In genomic region chr9:123929177-123929869, GRCh38 we compare ENCODE assay signal across 8 cellular contexts. TPM values are rescaled to one million over a fixed set of nuclear protein-coding genes. Genes with fewer than 3 reads are reported as not detected.
DNase-seq lines count a peak whose midpoint lies in the region; ATAC-seq and TF ChIP-seq lines count a peak whose summit lies in the region.

No MANE protein-coding gene starts in this region.

- no peak for ATAC-seq in activated naive CD8-positive, alpha-beta T cell treated with anti-CD3 and anti-CD28 coated beads, Interleukin-2, amount 10 ng/mL, durations not matched to agents 7 days and 5 days (ENCODE audit: low read depth)

- intact Hi-C loops in spleen (cut with DNase I; ENCODE audit: low total_unique reads): no loop called here

- TF ChIP-seq POLR2A in spleen (IDR thresholded peaks at IDR 0.05): no peak

- 2 to 6% (median 3%) methylated on average over 27 to 50 of the region's 50 CpGs for WGBS in spleen, 5 donors

- POLR2A ChIA-PET in activated naive CD8-positive, alpha-beta T cell treated with anti-CD3 and anti-CD28 coated beads, Interleukin-2, amount 10 ng/mL, durations not matched to agents 7 days and 5 days (lab: Charles Lee): no interaction called here

- peaks cover 10% of the 10 kb centered on the region for H3K27me3 Mint-ChIP-seq in activated naive CD8-positive, alpha-beta T cell treated with anti-CD3 and anti-CD28 coated beads, Interleukin-2, amount 10 ng/mL, durations not matched to agents 7 days and 5 days

- H3K9ac ChIP-seq in iPS-20b (ENCODE audit: low read depth, low read length): peak overlapping the region; percentile 78; the same call in 1 of the 2 replicates

- H3K36me3 ChIP-seq in H7 (replicated peaks; ENCODE audit: control insufficient read depth, insufficient read depth, low read length) (no peaks in the 10 kb centered on the region), iPS-20b (ENCODE audit: insufficient read depth, low read depth, low read length) (no peaks in the 10 kb centered on the region), spleen (no peaks in the 10 kb centered on the region)

- H3K27ac Mint-ChIP-seq in activated naive CD8-positive, alpha-beta T cell treated with anti-CD3 and anti-CD28 coated beads, Interleukin-2, amount 10 ng/mL, durations not matched to agents 7 days and 5 days: peak overlapping the region; percentile 66

- 0 out of 2 replicates have a peak, but pooled peaks cover 2% of the 10 kb centered on the region for H3K27me3 ChIP-seq in H7 (ENCODE audit: control insufficient read depth, insufficient read depth, low read length)
- peaks cover 21% of the 10 kb centered on the region for H3K27me3 ChIP-seq in iPS-20b (ENCODE audit: insufficient read depth, low read length)
- H3K27me3 ChIP-seq in spleen (replicated peaks in 1 of 7): no peaks in the 10 kb centered on the region

- peaks cover 39% of the 10 kb centered on the region for H3K4me1 ChIP-seq in iPS-20b (ENCODE audit: insufficient read depth, low read length)
- peaks cover 20 to 56% (median 47%) of the 10 kb centered on the region in 6 donors for H3K4me1 ChIP-seq in spleen

- no peak for TF ChIP-seq CTCF in spleen (IDR thresholded peaks at IDR 0.05 in 8 of 11, conservative IDR thresholded peaks at IDR 0.05 in 3 of 11)

- peak overlapping the region; percentile 63 for H3K4me3 ChIP-seq in H7 (ENCODE audit: insufficient read depth, low read depth, low read length)
- peak overlapping the region; percentile 88 for H3K4me3 ChIP-seq in iPS-20b (ENCODE audit: low read length)
- peak overlapping the region; percentile 51 to 84 (median 66) for H3K4me3 ChIP-seq in spleen

- H3K27ac ChIP-seq in iPS-20b (ENCODE audit: low read length) (no peak overlapping the region), spleen (peak overlapping the region; percentile 55 to 90 (median 82))

- peaks cover 2% of the 10 kb centered on the region for H3K9me3 Mint-ChIP-seq in activated naive CD8-positive, alpha-beta T cell treated with anti-CD3 and anti-CD28 coated beads, Interleukin-2, amount 10 ng/mL, durations not matched to agents 7 days and 5 days

- peak overlapping the region; percentile 81 for H3K4me3 Mint-ChIP-seq in activated naive CD8-positive, alpha-beta T cell treated with anti-CD3 and anti-CD28 coated beads, Interleukin-2, amount 10 ng/mL, durations not matched to agents 7 days and 5 days

- peaks cover 32% of the 10 kb centered on the region for H3K4me1 Mint-ChIP-seq in activated naive CD8-positive, alpha-beta T cell treated with anti-CD3 and anti-CD28 coated beads, Interleukin-2, amount 10 ng/mL, durations not matched to agents 7 days and 5 days

- peaks cover 10% of the 10 kb centered on the region for H3K36me3 Mint-ChIP-seq in activated naive CD8-positive, alpha-beta T cell treated with anti-CD3 and anti-CD28 coated beads, Interleukin-2, amount 10 ng/mL, durations not matched to agents 7 days and 5 days

- H3K9me3 ChIP-seq in iPS-20b (ENCODE audit: insufficient read depth, low read depth, low read length) (no peaks in the 10 kb centered on the region), spleen (peaks cover 0 to under 1% (median 0%) of the 10 kb centered on the region in 8 donors)

- DNase-seq in NCI-H1417 (lab: John Stamatoyannopoulos, UW) (peak in 2 of 3 experiments; percentile 64 to 66), NCI-H1417 treated with DMSO at 0.1 percent for 48 hours (lab: John Stamatoyannopoulos, UW) (no peak), H7 (peak; percentile 73), NCI-H2081 treated with DMSO at 0.1 percent for 48 hours (lab: John Stamatoyannopoulos, UW) (peak; percentile 1), spleen (no peak), COLO829 (ENCODE audit: low spot score) (no peak)
- no peak for DNase-seq in activated naive CD8-positive, alpha-beta T cell treated with anti-CD3 and anti-CD28 coated beads, Interleukin-2, amount 10 ng/mL, durations not matched to agents 7 days and 5 days

RNA-seq across cellular contexts. Expression of gene DENND1A, which starts 0.6 kb away (rescaled TPM):
- total RNA-seq in H7 (2014; rRNA removed; shearing (Covaris generic)): 10.9 and 13.4 TPM in 2 replicates
- total RNA-seq in activated naive CD8-positive, alpha-beta T cell treated with anti-CD3 and anti-CD28 coated beads, Interleukin-2, amount 10 ng/mL, durations not matched to agents 7 days and 5 days: 10 to 100 TPM; 13.9 to 20.3 TPM
- 10 to 100 TPM; 30.8 to 59.3 (median 50.7) TPM for total RNA-seq in spleen
- 10 to 100 TPM in 1 of 3 donors, 1 to 10 TPM in 2; 5.4 to 16.8 (median 7.5) TPM for polyA plus RNA-seq in spleen

Comparison
In these comparisons a context has a peak if more than half of its experiments do, and no peak if none do; other contexts are left out.
1. DNase-seq: peak in NCI-H1417 (2 of 3), H7 (single experiment) and NCI-H2081 treated with DMSO at 0.1 percent for 48 hours (single experiment); none in NCI-H1417 treated with DMSO at 0.1 percent for 48 hours (single experiment), activated naive CD8-positive, alpha-beta T cell treated with anti-CD3 and anti-CD28 coated beads, Interleukin-2, amount 10 ng/mL, durations not matched to agents 7 days and 5 days (single experiment), spleen (single experiment) and COLO829 (single experiment).
2. Peak in every context shown above with its lines, with median percentiles within 50 percentile points of each other: H3K4me3 ChIP-seq.